16 cellular contexts compared by ENCODE assay signal in genomic region chr15:39807791-39808190, GRCh38. TPM values are rescaled to one million over a fixed set of nuclear protein-coding genes. Genes with fewer than 3 reads are reported as not detected.
DNase-seq lines count a peak whose midpoint lies in the region; FAIRE-seq and TF ChIP-seq lines count a peak whose summit lies in the region.
"Had no signal": no experiment of that assay in that cellular context is flagged by ENCODE, and none has a peak within 500 bp of the region (broad histone marks: within the 10 kb centered on the region; RNA-seq: fewer than 3 reads in every experiment).

No MANE protein-coding gene starts in this region.

- H3K27ac ChIP-seq in iPS-20b (ENCODE audit: low read length) (no peak overlapping the region), osteoblast (ENCODE audit: low read depth, low read length) (no peak overlapping the region)
- H3K27ac ChIP-seq: BLaER1 treated with 17β-estradiol and CSF1 and Interleukin-3, amounts not matched to agents 10 nM and 100 nM had no signal

- in situ Hi-C loops in SK-MEL-5 (cut with HindIII; ENCODE audit: low pct_unique_long_range_greater_than_20kb, low sequenced_read_pairs), result no loop called here

- FAIRE-seq in D721Med (lab: Jason Lieb, UNC), result no peak
- FAIRE-seq: GM12878, GM18507, HTR-8/SVneo had no signal

- H4K20me1 ChIP-seq in osteoblast (ENCODE audit: insufficient read depth, low read length), result peaks cover 24% of the 10 kb centered on the region

- DNase-seq in H7, result peak; percentile 50
- DNase-seq in SK-MEL-5 (ENCODE audit: low read depth, low spot score), result peak; percentile 20
- DNase-seq in osteoblast (ENCODE audit: insufficient read length, low spot score, missing footprints), result peak; percentile 2
- no peak for DNase-seq in mucosa of gallbladder (ENCODE audit: low spot score)
- DNase-seq in superior temporal gyrus (ENCODE audit: extremely low spot score), result no peak
- no peak for DNase-seq in D721Med (ENCODE audit: insufficient read length, low spot score)
- DNase-seq: ACHN; CD4-positive, CD25-positive, alpha-beta regulatory T cell; DMS 273 treated with DMSO at 0.1 percent for 48 hours; Kasumi-1; KBM-7 had no signal

- H3K4me2 ChIP-seq in osteoblast (ENCODE audit: insufficient read depth, low read length), result no peak overlapping the region
- H3K4me2 ChIP-seq: BLaER1 treated with 17β-estradiol and CSF1 and Interleukin-3, amounts not matched to agents 10 nM and 100 nM had no signal

- no peak overlapping the region for H2AFZ ChIP-seq in osteoblast (ENCODE audit: low read length)

- H3K9me3 ChIP-seq in iPS-20b (ENCODE audit: insufficient read depth, low read depth, low read length), result no peaks in the 10 kb centered on the region
- H3K9me3 ChIP-seq in osteoblast (ENCODE audit: low read depth, low read length), result no peaks in the 10 kb centered on the region

- H3K4me1 ChIP-seq in iPS-20b (ENCODE audit: insufficient read depth, low read length) (peaks cover 29% of the 10 kb centered on the region), osteoblast (ENCODE audit: insufficient read depth, low read length) (no peaks in the 10 kb centered on the region)

- H3K36me3 ChIP-seq in H7 (replicated peaks; ENCODE audit: control insufficient read depth, insufficient read depth, low read length) (no peaks in the 10 kb centered on the region; the same call in 1 of the 2 replicates), iPS-20b (ENCODE audit: insufficient read depth, low read depth, low read length) (peaks cover 33% of the 10 kb centered on the region; the same call in 1 of the 2 replicates), osteoblast (ENCODE audit: insufficient read depth, low read length) (peaks cover 10% of the 10 kb centered on the region)

- no peak overlapping the region for H3K9ac ChIP-seq in iPS-20b (ENCODE audit: low read depth, low read length)
- H3K9ac ChIP-seq: BLaER1 treated with 17β-estradiol and CSF1 and Interleukin-3, amounts not matched to agents 10 nM and 100 nM had no signal

- TF ChIP-seq CTCF in osteoblast (IDR thresholded peaks at IDR 0.05; ENCODE audit: extremely low read depth, low read depth, low read length), result no peak
- TF ChIP-seq CTCF in D721Med (IDR thresholded peaks at IDR 0.05; ENCODE audit: insufficient read depth, missing control alignments), result no peak

- peaks cover 69% of the 10 kb centered on the region for H3K79me2 ChIP-seq in osteoblast (ENCODE audit: insufficient read depth, low read length)

- H3K27me3 ChIP-seq in H7 (ENCODE audit: control insufficient read depth, insufficient read depth, low read length), result no peaks in the 10 kb centered on the region
- H3K27me3 ChIP-seq in iPS-20b (ENCODE audit: insufficient read depth, low read length), result no peaks in the 10 kb centered on the region
- no peaks in the 10 kb centered on the region for H3K27me3 ChIP-seq in osteoblast (ENCODE audit: insufficient read depth, low read length)
- H3K27me3 ChIP-seq: BLaER1 treated with 17β-estradiol and CSF1 and Interleukin-3, amounts not matched to agents 10 nM and 100 nM had no signal

- H3K4me3 ChIP-seq in H7 (ENCODE audit: insufficient read depth, low read depth, low read length) (no peak overlapping the region), iPS-20b (ENCODE audit: low read length) (0 out of 2 replicates have a peak overlapping the region, but pooled peaks have one; percentile 17), osteoblast (ENCODE audit: insufficient read depth, low read length) (no peak overlapping the region)
- H3K4me3 ChIP-seq: BLaER1 treated with 17β-estradiol and CSF1 and Interleukin-3, amounts not matched to agents 10 nM and 100 nM; GM12878 had no signal

RNA-seq across cellular contexts. Expression of gene FSIP1, which starts 25.1 kb away (rescaled TPM):
- total RNA-seq in H7 (2014; rRNA removed; shearing (Covaris generic)), result 0.15 and 0.52 TPM in 2 replicates
- total RNA-seq in SK-MEL-5 (2014; rRNA removed; shearing (Covaris generic)), result 0.27 and 0.42 TPM in 2 replicates
- 0.04 and 0.06 TPM in 2 replicates for polyA plus RNA-seq in SK-MEL-5 (2015; cell fraction: cytosol; rRNA removed)
- 0.20 TPM in 1 of 2 replicates, not detected in the other for polyA plus RNA-seq in SK-MEL-5 (2015; cell fraction: nucleus; rRNA removed)
- 2.1 and 3.6 TPM in 2 replicates for total RNA-seq in osteoblast
- 0.81 TPM for total RNA-seq in mucosa of gallbladder

Comparison
In these comparisons a context has a peak if more than half of its experiments do, and no peak if none do; other contexts are left out.
1. DNase-seq: peak in H7 (single experiment), SK-MEL-5 (single experiment) and osteoblast (single experiment); none in mucosa of gallbladder (single experiment), superior temporal gyrus (single experiment) and D721Med (single experiment).